Comparison of ENCODE assay signal across 13 cellular contexts in the genomic region with DNA sequence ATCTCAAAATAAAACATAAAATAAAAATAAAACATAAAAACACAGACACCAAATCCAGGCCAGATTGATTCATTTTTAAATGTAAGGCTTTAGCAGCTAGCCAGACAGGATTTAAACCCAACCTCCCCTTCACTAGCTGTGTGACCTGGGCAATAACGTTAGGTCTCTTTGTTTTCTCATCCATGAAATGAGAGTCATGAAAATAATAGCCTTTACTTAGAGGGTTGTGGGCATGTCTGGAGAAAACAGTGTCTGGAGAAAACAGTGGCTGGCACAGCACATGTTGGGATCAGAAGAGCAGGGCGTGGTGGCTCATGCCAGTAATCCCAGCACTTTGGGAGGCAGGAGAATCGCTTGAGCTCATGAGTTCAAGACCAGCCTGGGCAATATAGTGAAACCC. TPM values are rescaled to one million over a fixed set of nuclear protein-coding genes. Genes with fewer than 3 reads are reported as not detected.
"Had no signal": no experiment of that assay in that cellular context is flagged by ENCODE, and none has a peak within 500 bp of the region (broad histone marks: within the 10 kb centered on the region; RNA-seq: fewer than 3 reads in every experiment).

No MANE protein-coding gene starts in this region.

- H3K4me3 ChIP-seq: gastroesophageal sphincter, left ventricle myocardium inferior, right atrium auricular region, thyroid gland had no signal

- H3K9me3 ChIP-seq: gastroesophageal sphincter, right atrium auricular region, thyroid gland had no signal

- H3K36me3 Mint-ChIP-seq: stimulated activated effector memory CD8-positive, alpha-beta T cell treated with anti-CD3 and anti-CD28 coated beads, Interleukin-12 subunit alpha, Interleukin-12 subunit beta, amount 100 ng/mL, for 72 hours had no signal

- DNase-seq: activated CD4-positive, alpha-beta T cell treated with anti-CD3 and anti-CD28 coated beads for 1 hour; activated CD8-positive, alpha-beta memory T cell treated with anti-CD3 and anti-CD28 coated beads, Interleukin-2, amount 50 U/mL, for 4 hours; activated CD8-positive, alpha-beta T cell treated with anti-CD3 and anti-CD28 coated beads for 36 hours; activated naive CD4-positive, alpha-beta T cell; activated T-cell treated with anti-CD3 and anti-CD28 coated beads, Interleukin-2, amount 50 U/mL, for 72 hours; left ventricle myocardium inferior; SW 1271; thyroid gland had no signal

- H3K9me3 Mint-ChIP-seq: activated T-cell treated with anti-CD3 and anti-CD28 coated beads, Interleukin-2, amount 50 U/mL, for 72 hours; stimulated activated effector memory CD8-positive, alpha-beta T cell treated with anti-CD3 and anti-CD28 coated beads, Interleukin-12 subunit alpha, Interleukin-12 subunit beta, amount 100 ng/mL, for 72 hours; T-helper 2 cell treated with Interferon-gamma antibody and Interleukin-4, amounts not matched to agents 5 μg/mL and 100 μg/mL, for 36 hours had no signal

- H3K9ac ChIP-seq: parathyroid adenoma had no signal

- H3K27ac ChIP-seq: gastroesophageal sphincter, left ventricle myocardium inferior, parathyroid adenoma, right atrium auricular region, thyroid gland had no signal

- H3K4me1 ChIP-seq: left ventricle myocardium inferior, parathyroid adenoma, right atrium auricular region, thyroid gland had no signal

- H3K36me3 ChIP-seq: gastroesophageal sphincter, left ventricle myocardium inferior, right atrium auricular region, thyroid gland had no signal

- ATAC-seq: activated CD8-positive, alpha-beta T cell treated with anti-CD3 and anti-CD28 coated beads for 36 hours; activated T-cell treated with anti-CD3 and anti-CD28 coated beads, Interleukin-2, amount 50 U/mL, for 72 hours; gastroesophageal sphincter; stimulated activated effector memory CD8-positive, alpha-beta T cell treated with anti-CD3 and anti-CD28 coated beads, Interleukin-12 subunit alpha, Interleukin-12 subunit beta, amount 100 ng/mL, for 72 hours had no signal

- H3K27ac Mint-ChIP-seq: activated CD8-positive, alpha-beta T cell treated with anti-CD3 and anti-CD28 coated beads for 36 hours; activated T-cell treated with anti-CD3 and anti-CD28 coated beads, Interleukin-2, amount 50 U/mL, for 72 hours; stimulated activated effector memory CD8-positive, alpha-beta T cell treated with anti-CD3 and anti-CD28 coated beads, Interleukin-12 subunit alpha, Interleukin-12 subunit beta, amount 100 ng/mL, for 72 hours; T-helper 2 cell treated with Interferon-gamma antibody and Interleukin-4, amounts not matched to agents 5 μg/mL and 100 μg/mL, for 36 hours had no signal

- H3K4me3 Mint-ChIP-seq: activated CD8-positive, alpha-beta T cell treated with anti-CD3 and anti-CD28 coated beads for 36 hours; activated T-cell treated with anti-CD3 and anti-CD28 coated beads, Interleukin-2, amount 50 U/mL, for 72 hours; stimulated activated effector memory CD8-positive, alpha-beta T cell treated with anti-CD3 and anti-CD28 coated beads, Interleukin-12 subunit alpha, Interleukin-12 subunit beta, amount 100 ng/mL, for 72 hours; T-helper 2 cell treated with Interferon-gamma antibody and Interleukin-4, amounts not matched to agents 5 μg/mL and 100 μg/mL, for 36 hours had no signal

- H3K79me2 ChIP-seq: parathyroid adenoma had no signal

- H3K27me3 ChIP-seq: thyroid gland had no signal

RNA-seq across cellular contexts. Expression of a gene that starts 1.8 kb away (rescaled TPM):
- total RNA-seq: gastroesophageal sphincter, left ventricle myocardium inferior, right atrium auricular region, thyroid gland had no signal

RNA-seq across cellular contexts. Expression of a gene that starts 22.9 kb away (rescaled TPM):
- total RNA-seq: activated CD8-positive, alpha-beta T cell treated with anti-CD3 and anti-CD28 coated beads for 36 hours; activated T-cell treated with anti-CD3 and anti-CD28 coated beads, Interleukin-2, amount 50 U/mL, for 72 hours; gastroesophageal sphincter; left ventricle myocardium inferior; right atrium auricular region; thyroid gland had no signal
